In the genomic region with DNA sequence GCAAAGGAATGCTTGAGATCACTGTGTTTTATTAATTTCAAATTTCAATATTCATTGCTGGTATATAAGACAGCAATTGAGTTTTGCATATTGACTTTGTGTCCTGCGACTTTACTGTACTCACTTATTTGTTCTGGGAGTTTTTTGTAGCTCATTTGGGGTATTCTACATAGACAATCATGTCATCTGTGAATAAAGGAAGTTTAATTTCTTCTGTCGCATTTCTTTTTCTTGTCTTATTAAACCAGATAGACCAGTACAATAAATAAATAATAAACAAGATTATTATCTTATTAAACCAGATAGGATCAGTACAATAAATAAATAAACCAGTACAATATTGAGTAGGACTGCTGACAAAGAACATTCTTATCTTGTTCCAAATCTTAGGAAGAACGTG, we compare ENCODE assay signal across 11 cellular contexts.
"Had no signal": no experiment of that assay in that cellular context is flagged by ENCODE, and none has a peak within 500 bp of the region (broad histone marks: within the 10 kb centered on the region; RNA-seq: fewer than 3 reads in every experiment).

No MANE protein-coding gene starts in this region.

- ATAC-seq: GM23338, HCT116 had no signal

- H3K4me1 ChIP-seq: HAP-1 had no signal

- FAIRE-seq: H1, H54 had no signal

- H3K27ac ChIP-seq: GM23248 had no signal

- DNase-seq: GM23248, GOT3, H7, H9, HCEC 1CT, HFFc6 had no signal

- H3K4me3 Mint-ChIP-seq: GM23338, H9, HFFc6 had no signal

- H3K27ac Mint-ChIP-seq: GM23338, H9, HFFc6 had no signal

- H3K4me3 ChIP-seq: GM23248, GM23338, HAP-1 had no signal

- H3K9me3 ChIP-seq: HAP-1 had no signal

- H3K9me3 Mint-ChIP-seq: GM23338, H9, HFFc6 had no signal

- H3K36me3 ChIP-seq: HAP-1 had no signal

- H3K4me1 Mint-ChIP-seq: GM23338 had no signal
